36 cellular contexts compared by ENCODE assay signal in genomic region chr12:93142881-93143280, GRCh38.
"Had no signal": no experiment of that assay in that cellular context is flagged by ENCODE, and none has a peak within 500 bp of the region (broad histone marks: within the 10 kb centered on the region; RNA-seq: fewer than 3 reads in every experiment).

No MANE protein-coding gene starts in this region.

- H3K27me3 ChIP-seq: MG63 had no signal

- DNase-seq: Kasumi-1, MG63, MM.1S, MV-4-11, NCI-H1048, NCI-H1092, NCI-H1092 treated with DMSO at 0.1 percent for 48 hours, NCI-H1105, NCI-H1105 treated with DMSO at 0.1 percent for 48 hours, NCI-H1417, NCI-H1417 treated with DMSO at 0.1 percent for 48 hours, NCI-H1436, NCI-H1436 treated with DMSO at 0.1 percent for 48 hours, NCI-H146, NCI-H1694, NCI-H1694 treated with DMSO at 0.1 percent for 48 hours, NCI-H187, NCI-H187 treated with DMSO at 0.1 percent for 48 hours, NCI-H1930, NCI-H2029, NCI-H2029 treated with DMSO at 0.1 percent for 48 hours, NCI-H2081, NCI-H2081 treated with DMSO at 0.1 percent for 48 hours, NCI-H2107, NCI-H2171, NCI-H2171 treated with DMSO at 0.1 percent for 48 hours, NCI-H2227 treated with DMSO at 0.1 percent for 48 hours, NCI-H226, NCI-H345, NCI-H446, NCI-H446 treated with DMSO at 0.1 percent for 48 hours, NCI-H510A, NCI-H510A treated with DMSO at 0.1 percent for 48 hours, NCI-H524, NCI-H524 treated with DMSO at 0.1 percent for 48 hours, NCI-H526 had no signal

- H3K4me3 ChIP-seq: MG63 had no signal

- H3K36me3 ChIP-seq: MG63 had no signal

- H3K9me3 ChIP-seq: MG63 had no signal
